In genomic region chr19:18612051-18612771, GRCh38 we compare ENCODE assay signal across 9 cellular contexts. TPM values are rescaled to one million over a fixed set of nuclear protein-coding genes. Genes with fewer than 3 reads are reported as not detected.
DNase-seq lines count a peak whose midpoint lies in the region; ATAC-seq and TF ChIP-seq lines count a peak whose summit lies in the region.
"Had no signal": no experiment of that assay in that cellular context is flagged by ENCODE, and none has a peak within 500 bp of the region (broad histone marks: within the 10 kb centered on the region; RNA-seq: fewer than 3 reads in every experiment).

No MANE protein-coding gene starts in this region.

- no peaks in the 10 kb centered on the region for H3K79me2 ChIP-seq in hepatocyte

- peaks cover 83% of the 10 kb centered on the region for H3K27me3 Mint-ChIP-seq in T-helper 2 cell treated with Interferon-gamma antibody and Interleukin-4, amounts not matched to agents 5 μg/mL and 100 μg/mL, for 36 hours (ENCODE audit: low read depth)
- peaks cover 74% of the 10 kb centered on the region for H3K27me3 Mint-ChIP-seq in T-helper 17 cell
- H3K27me3 Mint-ChIP-seq in stimulated activated naive B cell treated with anti-CD40 and anti-IgM and Interleukin-4, amounts not matched to agents 10 μg/mL and 1 μg/mL and 100 μg/mL, for 72 hours = peaks cover 84 to 94% of the 10 kb centered on the region in 2 donors

- no peaks in the 10 kb centered on the region for H3K9me3 Mint-ChIP-seq in T-helper 2 cell treated with Interferon-gamma antibody and Interleukin-4, amounts not matched to agents 5 μg/mL and 100 μg/mL, for 36 hours
- no peaks in the 10 kb centered on the region for H3K9me3 Mint-ChIP-seq in stimulated activated naive B cell treated with anti-CD40 and anti-IgM and Interleukin-4, amounts not matched to agents 10 μg/mL and 1 μg/mL and 100 μg/mL, for 72 hours

- H3K4me2 ChIP-seq in hepatocyte = peak overlapping the region; percentile 92

- H3K9me2 ChIP-seq in hepatocyte (replicated peaks; ENCODE audit: insufficient read depth) = no peaks in the 10 kb centered on the region

- no peaks in the 10 kb centered on the region for H3K36me3 Mint-ChIP-seq in T-helper 2 cell treated with Interferon-gamma antibody and Interleukin-4, amounts not matched to agents 5 μg/mL and 100 μg/mL, for 36 hours (ENCODE audit: low read depth)
- peaks cover 16% of the 10 kb centered on the region for H3K36me3 Mint-ChIP-seq in T-helper 17 cell (ENCODE audit: low read depth)
- no peaks in the 10 kb centered on the region for H3K36me3 Mint-ChIP-seq in stimulated activated naive B cell treated with anti-CD40 and anti-IgM and Interleukin-4, amounts not matched to agents 10 μg/mL and 1 μg/mL and 100 μg/mL, for 72 hours

- H3K4me3 ChIP-seq in hepatocyte = peak overlapping the region; percentile 45

- peaks cover 33% of the 10 kb centered on the region for H3K4me1 ChIP-seq in hepatocyte (ENCODE audit: insufficient read depth)

- no peaks in the 10 kb centered on the region for H4K20me1 ChIP-seq in hepatocyte (ENCODE audit: insufficient read depth, poor library complexity, severe bottlenecking)

- 4% methylated on average over 16 of the region's 30 CpGs for WGBS in hepatocyte (ENCODE audit: low lambda C conversion rate, missing lambda C conversion rate)

- peak; percentile 5 for ATAC-seq in T-helper 17 cell
- ATAC-seq in stimulated activated naive B cell treated with anti-CD40 and anti-IgM and Interleukin-4, amounts not matched to agents 10 μg/mL and 1 μg/mL and 100 μg/mL, for 72 hours (replicated peaks) = peak in 1 of 2 donors; percentile 33

- H3K27me3 ChIP-seq in hepatocyte = peaks cover 87% of the 10 kb centered on the region

- H3K9me3 ChIP-seq in T-helper 17 cell (ENCODE audit: control insufficient read depth, low read length, poor library complexity, severe bottlenecking) (no peaks in the 10 kb centered on the region), hepatocyte (ENCODE audit: low read depth) (no peaks in the 10 kb centered on the region)

- H3K4me1 Mint-ChIP-seq in T-helper 2 cell treated with Interferon-gamma antibody and Interleukin-4, amounts not matched to agents 5 μg/mL and 100 μg/mL, for 36 hours (ENCODE audit: low read depth) = peaks cover 5% of the 10 kb centered on the region
- H3K4me1 Mint-ChIP-seq in T-helper 17 cell = peaks cover 32% of the 10 kb centered on the region
- H3K4me1 Mint-ChIP-seq in stimulated activated naive B cell treated with anti-CD40 and anti-IgM and Interleukin-4, amounts not matched to agents 10 μg/mL and 1 μg/mL and 100 μg/mL, for 72 hours = peaks cover 22 to 38% of the 10 kb centered on the region in 2 donors

- H3K27ac Mint-ChIP-seq in T-helper 2 cell treated with Interferon-gamma antibody and Interleukin-4, amounts not matched to agents 5 μg/mL and 100 μg/mL, for 36 hours = no peak overlapping the region
- no peak overlapping the region for H3K27ac Mint-ChIP-seq in T-helper 17 cell
- H3K27ac Mint-ChIP-seq in stimulated activated naive B cell treated with anti-CD40 and anti-IgM and Interleukin-4, amounts not matched to agents 10 μg/mL and 1 μg/mL and 100 μg/mL, for 72 hours = peak overlapping the region; percentile 47

- H3K4me3 Mint-ChIP-seq in T-helper 2 cell treated with Interferon-gamma antibody and Interleukin-4, amounts not matched to agents 5 μg/mL and 100 μg/mL, for 36 hours = peak overlapping the region; percentile 60
- peak overlapping the region; percentile 89 for H3K4me3 Mint-ChIP-seq in T-helper 17 cell
- H3K4me3 Mint-ChIP-seq in stimulated activated naive B cell treated with anti-CD40 and anti-IgM and Interleukin-4, amounts not matched to agents 10 μg/mL and 1 μg/mL and 100 μg/mL, for 72 hours = peak overlapping the region; percentile 78 to 82

- no peak for TF ChIP-seq CTCF in hepatocyte (IDR thresholded peaks at IDR 0.05; ENCODE audit: poor library complexity)

- no peak overlapping the region for H3K27ac ChIP-seq in hepatocyte

- DNase-seq in T-helper 2 cell treated with Interferon-gamma antibody and Interleukin-4, amounts not matched to agents 5 μg/mL and 100 μg/mL, for 36 hours (ENCODE audit: low spot score) = no peak
- DNase-seq in T-helper 2 cell = no peak
- DNase-seq in T-helper 17 cell = no peak
- DNase-seq in hepatocyte (ENCODE audit: low spot score) = no peak
- no peak for DNase-seq in stimulated activated naive B cell treated with anti-CD40 and anti-IgM and Interleukin-4, amounts not matched to agents 10 μg/mL and 1 μg/mL and 100 μg/mL, for 72 hours
- no peak for DNase-seq in NK-92 treated with Interleukin-12 subunit alpha and Interleukin-12 subunit beta, amount 100 ng/mL, for 24 hours (lab: John Stamatoyannopoulos, UW)
- no peak for DNase-seq in HPDE6-E6E7 (ENCODE audit: extremely low spot score)
- DNase-seq in KG1 (lab: John Stamatoyannopoulos, UW) = no peak

- H2AFZ ChIP-seq in hepatocyte = peak overlapping the region; percentile 60

- H3K36me3 ChIP-seq in hepatocyte (replicated peaks; ENCODE audit: insufficient read depth, low read depth) = no peaks in the 10 kb centered on the region

RNA-seq across cellular contexts. Expression of gene TMEM59L, which starts 0.5 kb away (rescaled TPM):
- under 1 TPM in 1 of 2 donors, not detected in 1; 0.29 TPM for total RNA-seq in T-helper 17 cell
- total RNA-seq in hepatocyte = 0.40 and 1.5 TPM in 2 replicates
- 4.9 and 9.1 TPM in 2 replicates for polyA plus RNA-seq in hepatocyte
- total RNA-seq: activated CD8-positive, alpha-beta memory T cell treated with anti-CD3 and anti-CD28 coated beads for 36 hours had no signal

RNA-seq across cellular contexts. Expression of gene CRLF1, which starts 5.6 kb away (rescaled TPM):
- total RNA-seq in T-helper 17 cell (not detected), hepatocyte (8.6 and 13.9 TPM in 2 replicates)
- polyA plus RNA-seq in hepatocyte = 28.4 and 42.2 TPM in 2 replicates

RNA-seq across cellular contexts. Expression of gene REX1BD, which starts 23.6 kb away (rescaled TPM):
- 10 to 100 TPM; 89.1 to 97.1 TPM for total RNA-seq in T-helper 17 cell
- total RNA-seq in hepatocyte = 59.9 and 62.6 TPM in 2 replicates
- polyA plus RNA-seq in hepatocyte = 105 and 131 TPM in 2 replicates

RNA-seq across cellular contexts. Expression of gene KLHL26, which starts 24.6 kb away (rescaled TPM):
- total RNA-seq in T-helper 17 cell (10 to 100 TPM; 13.0 to 17.9 TPM), hepatocyte (4.1 and 5.0 TPM in 2 replicates)
- polyA plus RNA-seq in hepatocyte = 3.9 and 7.6 TPM in 2 replicates

RNA-seq across cellular contexts. Expression of gene UBA52, which starts 40.6 kb away (rescaled TPM):
- 1,000 to 10,000 TPM; 1,880 to 1,939 TPM for total RNA-seq in T-helper 17 cell
- total RNA-seq in hepatocyte = 561 and 593 TPM in 2 replicates
- 470 and 498 TPM in 2 replicates for polyA plus RNA-seq in hepatocyte
